In genomic region chrX:39927380-39927779, GRCh38 we compare ENCODE assay signal across 28 cellular contexts.
"Had no signal": no experiment of that assay in that cellular context is flagged by ENCODE, and none has a peak within 500 bp of the region (broad histone marks: within the 10 kb centered on the region; RNA-seq: fewer than 3 reads in every experiment).

No MANE protein-coding gene starts in this region.

- H3K9me3 ChIP-seq: colonic mucosa, esophagus muscularis mucosa, esophagus squamous epithelium, gastrocnemius medialis, gastroesophageal sphincter, heart left ventricle, heart right ventricle had no signal

- H3K36me3 ChIP-seq: colonic mucosa, esophagus muscularis mucosa, esophagus squamous epithelium, gastrocnemius medialis, gastroesophageal sphincter, heart left ventricle, heart right ventricle had no signal

- H3K27ac ChIP-seq: colonic mucosa, coronary artery, dorsolateral prefrontal cortex, epithelial cell of prostate, esophagus muscularis mucosa, esophagus squamous epithelium, foreskin keratinocyte, gastrocnemius medialis, gastroesophageal sphincter, heart left ventricle, heart right ventricle had no signal

- FAIRE-seq: colon, endometrium, endothelial cell of umbilical vein, frontal cortex had no signal

- DNase-seq: colonic mucosa; cortex of kidney; dermis blood vessel endothelial cell; dorsolateral prefrontal cortex; effector CD4-positive, alpha-beta T cell; effector CD8-positive, alpha-beta T cell; effector memory CD4-positive, alpha-beta T cell; effector memory CD8-positive, alpha-beta T cell; endodermal cell; erythroblast; esophagus squamous epithelium; foreskin fibroblast; foreskin keratinocyte; foreskin melanocyte; gastrocnemius medialis; glutamatergic neuron; head of caudate nucleus; heart left ventricle; heart right ventricle had no signal

- H3K4me3 ChIP-seq: colonic mucosa, coronary artery, dorsolateral prefrontal cortex, esophagus muscularis mucosa, esophagus squamous epithelium, gastrocnemius medialis, gastroesophageal sphincter, heart left ventricle, heart right ventricle had no signal

- H3K4me1 ChIP-seq: colonic mucosa, foreskin keratinocyte, gastroesophageal sphincter had no signal

- H3K27me3 ChIP-seq: colonic mucosa, esophagus muscularis mucosa, esophagus squamous epithelium, foreskin keratinocyte, gastrocnemius medialis, gastroesophageal sphincter, heart right ventricle had no signal

- ATAC-seq: effector memory CD8-positive, alpha-beta T cell; esophagus mucosa; foreskin keratinocyte; gastrocnemius medialis; gastroesophageal sphincter; heart left ventricle; heart right ventricle had no signal
